ENCODE assay signal across 1 cellular context in genomic region chr2:109069430-109070194, GRCh38.
TF ChIP-seq lines count a peak whose summit lies in the region.

No MANE protein-coding gene starts in this region.

TF ChIP-seq in HepG2, 621 proteins besides CTCF, POLR2A, EP300 and RAD21 (continued from another document and continues in another):
- TF ChIP-seq, protein P1, sequence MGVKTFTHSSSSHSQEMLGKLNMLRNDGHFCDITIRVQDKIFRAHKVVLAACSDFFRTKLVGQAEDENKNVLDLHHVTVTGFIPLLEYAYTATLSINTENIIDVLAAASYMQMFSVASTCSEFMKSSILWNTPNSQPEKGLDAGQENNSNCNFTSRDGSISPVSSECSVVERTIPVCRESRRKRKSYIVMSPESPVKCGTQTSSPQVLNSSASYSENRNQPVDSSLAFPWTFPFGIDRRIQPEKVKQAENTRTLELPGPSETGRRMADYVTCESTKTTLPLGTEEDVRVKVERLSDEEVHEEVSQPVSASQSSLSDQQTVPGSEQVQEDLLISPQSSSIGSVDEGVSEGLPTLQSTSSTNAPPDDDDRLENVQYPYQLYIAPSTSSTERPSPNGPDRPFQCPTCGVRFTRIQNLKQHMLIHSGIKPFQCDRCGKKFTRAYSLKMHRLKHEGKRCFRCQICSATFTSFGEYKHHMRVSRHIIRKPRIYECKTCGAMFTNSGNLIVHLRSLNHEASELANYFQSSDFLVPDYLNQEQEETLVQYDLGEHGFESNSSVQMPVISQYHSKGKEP (CRISPR knock-in tag; IDR thresholded peaks at IDR 0.05) = no peak
- no peak for TF ChIP-seq ZFP90 (CRISPR knock-in tag; IDR thresholded peaks at IDR 0.05; ENCODE audit: borderline replicate concordance)
- no peak for TF ChIP-seq ZNF597 (CRISPR knock-in tag; IDR thresholded peaks at IDR 0.05)
- peak; percentile 69 for TF ChIP-seq ZNF644 (CRISPR knock-in tag; IDR thresholded peaks at IDR 0.05; ENCODE audit: low read depth)
- TF ChIP-seq, protein P2, sequence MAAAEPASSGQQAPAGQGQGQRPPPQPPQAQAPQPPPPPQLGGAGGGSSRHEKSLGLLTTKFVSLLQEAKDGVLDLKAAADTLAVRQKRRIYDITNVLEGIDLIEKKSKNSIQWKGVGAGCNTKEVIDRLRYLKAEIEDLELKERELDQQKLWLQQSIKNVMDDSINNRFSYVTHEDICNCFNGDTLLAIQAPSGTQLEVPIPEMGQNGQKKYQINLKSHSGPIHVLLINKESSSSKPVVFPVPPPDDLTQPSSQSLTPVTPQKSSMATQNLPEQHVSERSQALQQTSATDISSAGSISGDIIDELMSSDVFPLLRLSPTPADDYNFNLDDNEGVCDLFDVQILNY (CRISPR knock-in tag; conservative IDR thresholded peaks at IDR 0.05) = no peak
- no peak for TF ChIP-seq RARA (CRISPR knock-in tag; IDR thresholded peaks at IDR 0.05)
- no peak for TF ChIP-seq ZMYM2 (CRISPR knock-in tag; IDR thresholded peaks at IDR 0.05)
- TF ChIP-seq ESRRA (CRISPR knock-in tag; IDR thresholded peaks at IDR 0.05; ENCODE audit: low read depth) = 0 out of 2 replicates have a peak, but pooled peaks have one; percentile 13
- TF ChIP-seq ZNF775 (CRISPR knock-in tag; IDR thresholded peaks at IDR 0.05; ENCODE audit: borderline replicate concordance) = no peak
- TF ChIP-seq HDAC2 (CRISPR knock-in tag; IDR thresholded peaks at IDR 0.05) = peak; percentile 66; the same call in 1 of the 2 replicates
- TF ChIP-seq HDAC1 (CRISPR knock-in tag; IDR thresholded peaks at IDR 0.05) = peak; percentile 56
- TF ChIP-seq CHD4 (IDR thresholded peaks at IDR 0.05; ENCODE audit: borderline replicate concordance, low read length) = no peak
- no peak for TF ChIP-seq SRSF9 (IDR thresholded peaks at IDR 0.05; ENCODE audit: borderline replicate concordance, insufficient read depth, low read depth, low read length, poor library complexity, severe bottlenecking)
- no peak for TF ChIP-seq ZNF256 (CRISPR knock-in tag; conservative IDR thresholded peaks at IDR 0.05)
- TF ChIP-seq TRIM24 (CRISPR knock-in tag; IDR thresholded peaks at IDR 0.05) = no peak
- TF ChIP-seq HOXA5 (CRISPR knock-in tag; IDR thresholded peaks at IDR 0.05) = no peak
- no peak for TF ChIP-seq MLX (CRISPR knock-in tag; IDR thresholded peaks at IDR 0.05)
- TF ChIP-seq ZNF777 (CRISPR knock-in tag; IDR thresholded peaks at IDR 0.05) = no peak
- TF ChIP-seq IKZF5 (CRISPR knock-in tag; IDR thresholded peaks at IDR 0.05) = no peak
- peak; percentile 58; the same call in 1 of the 2 replicates for TF ChIP-seq ISL2 (CRISPR knock-in tag; IDR thresholded peaks at IDR 0.05)
- no peak for TF ChIP-seq HHEX (CRISPR knock-in tag; IDR thresholded peaks at IDR 0.05)
- TF ChIP-seq MAX (IDR thresholded peaks at IDR 0.05) = peak; percentile 71
- no peak for TF ChIP-seq ZNF678 (CRISPR knock-in tag; IDR thresholded peaks at IDR 0.05)
- TF ChIP-seq FOXA1 (IDR thresholded peaks at IDR 0.05) = no peak
- TF ChIP-seq FOXA1 (CRISPR knock-in tag; IDR thresholded peaks at IDR 0.05) = no peak
- TF ChIP-seq CCDC6 (CRISPR knock-in tag; IDR thresholded peaks at IDR 0.05) = no peak
- no peak for TF ChIP-seq BRD4 (CRISPR knock-in tag; IDR thresholded peaks at IDR 0.05)
- TF ChIP-seq TMF1 (CRISPR knock-in tag; IDR thresholded peaks at IDR 0.05; ENCODE audit: low read depth) = no peak
- TF ChIP-seq RAD51 (IDR thresholded peaks at IDR 0.05; ENCODE audit: borderline replicate concordance) = no peak
- TF ChIP-seq NRL (CRISPR knock-in tag; IDR thresholded peaks at IDR 0.05; ENCODE audit: borderline replicate concordance) = no peak
- TF ChIP-seq CHCHD3 (CRISPR knock-in tag; IDR thresholded peaks at IDR 0.05) = no peak
- no peak for TF ChIP-seq FOXM1 (CRISPR knock-in tag; IDR thresholded peaks at IDR 0.05)
- no peak for TF ChIP-seq ZNF260 (CRISPR knock-in tag; IDR thresholded peaks at IDR 0.05; ENCODE audit: borderline replicate concordance, low read depth)
- TF ChIP-seq KAT8 (CRISPR knock-in tag; IDR thresholded peaks at IDR 0.05) = no peak
- TF ChIP-seq, protein P3, sequence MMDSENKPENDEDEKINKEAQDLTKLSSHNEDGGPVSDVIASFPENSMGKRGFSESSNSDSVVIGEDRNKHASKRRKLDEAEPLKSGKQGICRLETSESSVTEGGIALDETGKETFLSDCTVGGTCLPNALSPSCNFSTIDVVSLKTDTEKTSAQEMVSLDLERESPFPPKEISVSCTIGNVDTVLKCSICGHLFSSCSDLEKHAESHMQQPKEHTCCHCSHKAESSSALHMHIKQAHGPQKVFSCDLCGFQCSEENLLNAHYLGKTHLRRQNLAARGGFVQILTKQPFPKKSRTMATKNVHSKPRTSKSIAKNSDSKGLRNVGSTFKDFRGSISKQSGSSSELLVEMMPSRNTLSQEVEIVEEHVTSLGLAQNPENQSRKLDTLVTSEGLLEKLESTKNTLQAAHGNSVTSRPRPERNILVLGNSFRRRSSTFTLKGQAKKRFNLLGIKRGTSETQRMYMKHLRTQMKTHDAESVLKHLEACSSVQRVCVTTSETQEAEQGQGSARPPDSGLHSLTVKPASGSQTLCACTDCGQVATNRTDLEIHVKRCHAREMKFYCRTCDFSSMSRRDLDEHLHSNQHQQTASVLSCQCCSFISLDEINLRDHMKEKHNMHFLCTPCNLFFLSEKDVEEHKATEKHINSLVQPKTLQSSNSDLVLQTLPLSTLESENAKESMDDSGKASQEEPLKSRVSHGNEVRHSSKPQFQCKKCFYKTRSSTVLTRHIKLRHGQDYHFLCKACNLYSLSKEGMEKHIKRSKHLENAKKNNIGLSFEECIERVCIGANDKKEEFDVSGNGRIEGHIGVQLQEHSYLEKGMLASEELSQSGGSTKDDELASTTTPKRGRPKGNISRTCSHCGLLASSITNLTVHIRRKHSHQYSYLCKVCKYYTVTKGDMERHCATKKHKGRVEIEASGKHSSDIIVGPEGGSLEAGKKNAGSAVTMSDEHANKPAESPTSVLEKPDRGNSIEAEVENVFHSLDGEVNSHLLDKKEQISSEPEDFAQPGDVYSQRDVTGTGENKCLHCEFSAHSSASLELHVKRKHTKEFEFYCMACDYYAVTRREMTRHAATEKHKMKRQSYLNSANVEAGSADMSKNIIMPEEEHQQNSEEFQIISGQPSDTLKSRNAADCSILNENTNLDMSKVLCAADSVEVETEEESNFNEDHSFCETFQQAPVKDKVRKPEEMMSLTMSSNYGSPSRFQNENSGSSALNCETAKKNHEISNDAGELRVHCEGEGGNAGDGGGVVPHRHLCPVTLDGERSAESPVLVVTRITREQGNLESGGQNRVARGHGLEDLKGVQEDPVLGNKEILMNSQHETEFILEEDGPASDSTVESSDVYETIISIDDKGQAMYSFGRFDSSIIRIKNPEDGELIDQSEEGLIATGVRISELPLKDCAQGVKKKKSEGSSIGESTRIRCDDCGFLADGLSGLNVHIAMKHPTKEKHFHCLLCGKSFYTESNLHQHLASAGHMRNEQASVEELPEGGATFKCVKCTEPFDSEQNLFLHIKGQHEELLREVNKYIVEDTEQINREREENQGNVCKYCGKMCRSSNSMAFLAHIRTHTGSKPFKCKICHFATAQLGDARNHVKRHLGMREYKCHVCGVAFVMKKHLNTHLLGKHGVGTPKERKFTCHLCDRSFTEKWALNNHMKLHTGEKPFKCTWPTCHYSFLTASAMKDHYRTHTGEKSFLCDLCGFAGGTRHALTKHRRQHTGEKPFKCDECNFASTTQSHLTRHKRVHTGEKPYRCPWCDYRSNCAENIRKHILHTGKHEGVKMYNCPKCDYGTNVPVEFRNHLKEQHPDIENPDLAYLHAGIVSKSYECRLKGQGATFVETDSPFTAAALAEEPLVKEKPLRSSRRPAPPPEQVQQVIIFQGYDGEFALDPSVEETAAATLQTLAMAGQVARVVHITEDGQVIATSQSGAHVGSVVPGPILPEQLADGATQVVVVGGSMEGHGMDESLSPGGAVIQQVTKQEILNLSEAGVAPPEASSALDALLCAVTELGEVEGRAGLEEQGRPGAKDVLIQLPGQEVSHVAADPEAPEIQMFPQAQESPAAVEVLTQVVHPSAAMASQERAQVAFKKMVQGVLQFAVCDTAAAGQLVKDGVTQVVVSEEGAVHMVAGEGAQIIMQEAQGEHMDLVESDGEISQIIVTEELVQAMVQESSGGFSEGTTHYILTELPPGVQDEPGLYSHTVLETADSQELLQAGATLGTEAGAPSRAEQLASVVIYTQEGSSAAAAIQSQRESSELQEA (CRISPR knock-in tag; IDR thresholded peaks at IDR 0.05; ENCODE audit: not compliant biosample characterization) = no peak
- no peak for TF ChIP-seq DNMT3B (CRISPR knock-in tag; conservative IDR thresholded peaks at IDR 0.05)
- no peak for TF ChIP-seq NR2F1 (CRISPR knock-in tag; IDR thresholded peaks at IDR 0.05)
- TF ChIP-seq HDAC6 (IDR thresholded peaks at IDR 0.05; ENCODE audit: low read depth, low read length) = no peak
- TF ChIP-seq ZNF660 (CRISPR knock-in tag; IDR thresholded peaks at IDR 0.05; ENCODE audit: borderline replicate concordance, low read depth) = no peak
- TF ChIP-seq, protein P4, sequence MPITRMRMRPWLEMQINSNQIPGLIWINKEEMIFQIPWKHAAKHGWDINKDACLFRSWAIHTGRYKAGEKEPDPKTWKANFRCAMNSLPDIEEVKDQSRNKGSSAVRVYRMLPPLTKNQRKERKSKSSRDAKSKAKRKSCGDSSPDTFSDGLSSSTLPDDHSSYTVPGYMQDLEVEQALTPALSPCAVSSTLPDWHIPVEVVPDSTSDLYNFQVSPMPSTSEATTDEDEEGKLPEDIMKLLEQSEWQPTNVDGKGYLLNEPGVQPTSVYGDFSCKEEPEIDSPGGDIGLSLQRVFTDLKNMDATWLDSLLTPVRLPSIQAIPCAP (CRISPR knock-in tag; IDR thresholded peaks at IDR 0.05; ENCODE audit: low read depth) = no peak
- TF ChIP-seq ZFP36L1 (CRISPR knock-in tag; IDR thresholded peaks at IDR 0.05) = no peak
- no peak for TF ChIP-seq ZNF607 (CRISPR knock-in tag; IDR thresholded peaks at IDR 0.05; ENCODE audit: borderline replicate concordance)
- TF ChIP-seq ZBTB33 (CRISPR knock-in tag; IDR thresholded peaks at IDR 0.05) = no peak
- no peak for TF ChIP-seq ZNF274 (CRISPR knock-in tag; IDR thresholded peaks at IDR 0.05)
- peak; percentile 26; the same call in 1 of the 2 replicates for TF ChIP-seq BORCS8-MEF2B (CRISPR knock-in tag; IDR thresholded peaks at IDR 0.05)
- TF ChIP-seq ZNF224 (CRISPR knock-in tag; IDR thresholded peaks at IDR 0.05) = no peak
- no peak for TF ChIP-seq ZNF451 (CRISPR knock-in tag; IDR thresholded peaks at IDR 0.05)
- TF ChIP-seq, protein P5, sequence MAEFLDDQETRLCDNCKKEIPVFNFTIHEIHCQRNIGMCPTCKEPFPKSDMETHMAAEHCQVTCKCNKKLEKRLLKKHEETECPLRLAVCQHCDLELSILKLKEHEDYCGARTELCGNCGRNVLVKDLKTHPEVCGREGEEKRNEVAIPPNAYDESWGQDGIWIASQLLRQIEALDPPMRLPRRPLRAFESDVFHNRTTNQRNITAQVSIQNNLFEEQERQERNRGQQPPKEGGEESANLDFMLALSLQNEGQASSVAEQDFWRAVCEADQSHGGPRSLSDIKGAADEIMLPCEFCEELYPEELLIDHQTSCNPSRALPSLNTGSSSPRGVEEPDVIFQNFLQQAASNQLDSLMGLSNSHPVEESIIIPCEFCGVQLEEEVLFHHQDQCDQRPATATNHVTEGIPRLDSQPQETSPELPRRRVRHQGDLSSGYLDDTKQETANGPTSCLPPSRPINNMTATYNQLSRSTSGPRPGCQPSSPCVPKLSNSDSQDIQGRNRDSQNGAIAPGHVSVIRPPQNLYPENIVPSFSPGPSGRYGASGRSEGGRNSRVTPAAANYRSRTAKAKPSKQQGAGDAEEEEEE (CRISPR knock-in tag; IDR thresholded peaks at IDR 0.05; ENCODE audit: borderline replicate concordance) = no peak
- TF ChIP-seq GATAD1 (CRISPR knock-in tag; IDR thresholded peaks at IDR 0.05) = no peak
- TF ChIP-seq, protein P6, sequence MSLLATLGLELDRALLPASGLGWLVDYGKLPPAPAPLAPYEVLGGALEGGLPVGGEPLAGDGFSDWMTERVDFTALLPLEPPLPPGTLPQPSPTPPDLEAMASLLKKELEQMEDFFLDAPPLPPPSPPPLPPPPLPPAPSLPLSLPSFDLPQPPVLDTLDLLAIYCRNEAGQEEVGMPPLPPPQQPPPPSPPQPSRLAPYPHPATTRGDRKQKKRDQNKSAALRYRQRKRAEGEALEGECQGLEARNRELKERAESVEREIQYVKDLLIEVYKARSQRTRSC (CRISPR knock-in tag; IDR thresholded peaks at IDR 0.05; ENCODE audit: low read depth) = no peak
- no peak for TF ChIP-seq MATR3 (CRISPR knock-in tag; IDR thresholded peaks at IDR 0.05)
- TF ChIP-seq ZNF7 (CRISPR knock-in tag; IDR thresholded peaks at IDR 0.05) = no peak
